In the genomic region with DNA sequence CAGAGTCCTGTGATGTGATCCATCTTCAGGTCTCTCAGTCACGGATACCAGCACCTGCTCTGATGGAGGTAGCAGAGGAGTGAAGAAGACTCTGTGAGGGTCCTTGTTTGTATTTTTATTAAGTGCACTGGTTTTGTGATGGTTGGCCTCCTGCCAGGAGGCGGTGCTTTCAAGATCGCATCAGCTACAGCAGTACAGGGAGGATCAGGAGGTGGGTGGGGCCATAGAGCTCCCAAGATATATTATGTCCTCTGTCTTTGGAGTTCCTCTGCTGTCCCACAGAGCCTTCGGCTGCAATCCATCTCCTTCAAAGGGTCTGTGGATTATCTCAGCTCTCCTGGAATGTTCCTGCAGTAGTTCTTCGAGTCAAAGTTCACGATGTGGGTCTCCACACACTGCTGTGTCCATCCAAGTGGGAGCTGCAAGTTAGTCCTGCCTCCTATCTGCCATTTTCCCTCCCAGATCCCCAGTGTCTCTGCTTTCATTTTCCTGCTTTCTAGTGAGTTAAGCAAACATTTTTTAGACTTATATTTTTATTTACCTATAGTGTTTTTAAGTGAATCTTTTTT, we compare ENCODE assay signal across 21 cellular contexts. TPM values are rescaled to one million over a fixed set of nuclear protein-coding genes. Genes with fewer than 3 reads are reported as not detected.
A peak's percentile ranks its signal among the peaks of the same experiment; 100 is the strongest.
DNase-seq lines count a peak whose midpoint lies in the region; ATAC-seq and TF ChIP-seq lines count a peak whose summit lies in the region.
"Had no signal": no experiment of that assay in that cellular context is flagged by ENCODE, and none has a peak within 500 bp of the region (broad histone marks: within the 10 kb centered on the region; RNA-seq: fewer than 3 reads in every experiment).

No MANE protein-coding gene starts in this region.

- H3K27ac ChIP-seq in A673 (ENCODE audit: low read depth, low read length, poor library complexity, severe bottlenecking) (no peak overlapping the region), GM23338 (ENCODE audit: low read depth) (no peak overlapping the region), SK-N-MC (no peak overlapping the region)
- H3K27ac ChIP-seq: C4-2B, Peyer's patch had no signal

- no TSS peak for BruUV-seq in A673 (replicated peaks; lab: Mats Ljungman, UMichigan)

- CTCF ChIA-PET in A673 (lab: Charles Lee) = no interaction called here

- H3K79me2 ChIP-seq in GM23338 (replicated peaks; ENCODE audit: insufficient read depth) = no peaks in the 10 kb centered on the region

- ATAC-seq in GM23338 (no peak), HG03571 (IDR thresholded peaks at IDR 0.05; ENCODE audit: unreplicated experiment) (no peak)
- ATAC-seq: Right ventricle myocardium inferior had no signal

- H3K9me3 ChIP-seq in A673 (ENCODE audit: low read depth, low read length, poor library complexity, severe bottlenecking) (no peaks in the 10 kb centered on the region), SK-N-MC (ENCODE audit: low read depth, low read length) (no peaks in the 10 kb centered on the region)
- H3K9me3 ChIP-seq: Peyer's patch had no signal

- H3K4me3 ChIP-seq in A673 (ENCODE audit: low read depth, low read length, poor library complexity, severe bottlenecking) = no peak overlapping the region
- no peak overlapping the region for H3K4me3 ChIP-seq in GM23338
- peak overlapping the region; percentile 61 for H3K4me3 ChIP-seq in SK-N-MC
- H3K4me3 ChIP-seq: Peyer's patch had no signal

- H3K4me2 ChIP-seq in GM23338 = no peak overlapping the region

- H3K9ac ChIP-seq in SK-N-MC (ENCODE audit: insufficient read length) = no peak overlapping the region

- peaks cover 1% of the 10 kb centered on the region for H3K27me3 Mint-ChIP-seq in GM23338 (ENCODE audit: insufficient read depth, low read depth, poor library complexity)

- no peaks in the 10 kb centered on the region for H3K36me3 ChIP-seq in A673 (ENCODE audit: insufficient read depth, low read length, poor library complexity, severe bottlenecking)
- H3K36me3 ChIP-seq in GM23338 (ENCODE audit: insufficient read depth) = no peaks in the 10 kb centered on the region
- no peaks in the 10 kb centered on the region for H3K36me3 ChIP-seq in SK-N-MC (ENCODE audit: insufficient read depth, low read length)
- H3K36me3 ChIP-seq: Peyer's patch had no signal

- peaks cover 15% of the 10 kb centered on the region for H3K27me3 ChIP-seq in A673 (replicated peaks; ENCODE audit: insufficient read depth, low read depth, low read length, poor library complexity)
- H3K27me3 ChIP-seq in GM23338 (ENCODE audit: insufficient read depth) = no peaks in the 10 kb centered on the region
- H3K27me3 ChIP-seq: Peyer's patch had no signal

- no peaks in the 10 kb centered on the region; the same call in 2 of the 3 replicates for H3K4me1 Mint-ChIP-seq in GM23338

- no peak overlapping the region for H3K4me3 Mint-ChIP-seq in GM23338

- H3K4me1 ChIP-seq in A673 (ENCODE audit: insufficient read depth, low read length, poor library complexity, severe bottlenecking) = no peaks in the 10 kb centered on the region
- H3K4me1 ChIP-seq in GM23338 (ENCODE audit: insufficient read depth) = no peaks in the 10 kb centered on the region
- H3K4me1 ChIP-seq: Peyer's patch had no signal

- H3K36me3 Mint-ChIP-seq in GM23338 (ENCODE audit: low read depth) = no peaks in the 10 kb centered on the region

- H3K9me2 ChIP-seq in GM23338 (ENCODE audit: insufficient read depth) = no peaks in the 10 kb centered on the region

- no peaks in the 10 kb centered on the region for H4K20me1 ChIP-seq in GM23338 (replicated peaks; ENCODE audit: insufficient read depth)

- no peaks in the 10 kb centered on the region for H3F3A ChIP-seq in GM23338 (replicated peaks; ENCODE audit: low read depth)

- DNase-seq in A673 (ENCODE audit: low spot score) (peak; percentile 24), GM23338 (ENCODE audit: low spot score) (no peak), SK-N-MC (ENCODE audit: low read depth, low spot score) (no peak), islet precursor cell (peak; percentile 49), NCI-H446 (lab: John Stamatoyannopoulos, UW) (no peak)
- no peak for DNase-seq in activated CD8-positive, alpha-beta memory T cell treated with anti-CD3 and anti-CD28 coated beads for 24 hours
- DNase-seq: DMS79; H7; IMR-90; Kasumi-1; MM.1S; NCI-H1092; NCI-H1436 treated with DMSO at 0.1 percent for 48 hours; NCI-H2029; NCI-H2171 treated with DMSO at 0.1 percent for 48 hours; NCI-H446 treated with DMSO at 0.1 percent for 48 hours; NK-92 treated with Interleukin-12 subunit alpha and Interleukin-12 subunit beta, amount 100 ng/mL, for 24 hours; Peyer's patch had no signal

- TF ChIP-seq CTCF in A673 (conservative IDR thresholded peaks at IDR 0.05; ENCODE audit: low read depth, low read length) (no peak), GM23338 (conservative IDR thresholded peaks at IDR 0.05; ENCODE audit: low read depth in 2 of 2) (no peak)

- peaks cover 9% of the 10 kb centered on the region; the same call in 1 of the 3 replicates for H3K9me3 Mint-ChIP-seq in GM23338

- POLR2A ChIA-PET in A673 (lab: Charles Lee; ENCODE audit: low non-redundant PET) = no interaction called here

- H2AFZ ChIP-seq in GM23338 = peak overlapping the region; percentile 5; the same call in 1 of the 2 replicates

- intact Hi-C loops in A673 (cut with micrococcal nuclease; ENCODE audit: unreplicated experiment) = no loop called here

- no peak overlapping the region for H3K27ac Mint-ChIP-seq in GM23338

TF ChIP-seq in GM23338, 12 proteins besides CTCF, POLR2A, EP300 and RAD21 (continues in another document):
- TF ChIP-seq JUNB (IDR thresholded peaks at IDR 0.05; ENCODE audit: unreplicated experiment) (no peak), STAT1 (IDR thresholded peaks at IDR 0.05; ENCODE audit: unreplicated experiment) (no peak), EZH2phosphoT487 (IDR thresholded peaks at IDR 0.05; ENCODE audit: unreplicated experiment) (no peak), EZH2 (IDR thresholded peaks at IDR 0.05; ENCODE audit: low read depth, unreplicated experiment) (no peak), NANOG (IDR thresholded peaks at IDR 0.05; ENCODE audit: borderline replicate concordance) (no peak), ZNF114 (CRISPR knock-in tag; IDR thresholded peaks at IDR 0.05) (no peak), POLR2AphosphoS5 (IDR thresholded peaks at IDR 0.05; ENCODE audit: low read depth) (no peak), ZNF331 (CRISPR knock-in tag; IDR thresholded peaks at IDR 0.05; ENCODE audit: low read depth) (no peak), CREB1 (CRISPR knock-in tag; IDR thresholded peaks at IDR 0.05; ENCODE audit: low read depth) (no peak)
- TF ChIP-seq, protein P1, sequence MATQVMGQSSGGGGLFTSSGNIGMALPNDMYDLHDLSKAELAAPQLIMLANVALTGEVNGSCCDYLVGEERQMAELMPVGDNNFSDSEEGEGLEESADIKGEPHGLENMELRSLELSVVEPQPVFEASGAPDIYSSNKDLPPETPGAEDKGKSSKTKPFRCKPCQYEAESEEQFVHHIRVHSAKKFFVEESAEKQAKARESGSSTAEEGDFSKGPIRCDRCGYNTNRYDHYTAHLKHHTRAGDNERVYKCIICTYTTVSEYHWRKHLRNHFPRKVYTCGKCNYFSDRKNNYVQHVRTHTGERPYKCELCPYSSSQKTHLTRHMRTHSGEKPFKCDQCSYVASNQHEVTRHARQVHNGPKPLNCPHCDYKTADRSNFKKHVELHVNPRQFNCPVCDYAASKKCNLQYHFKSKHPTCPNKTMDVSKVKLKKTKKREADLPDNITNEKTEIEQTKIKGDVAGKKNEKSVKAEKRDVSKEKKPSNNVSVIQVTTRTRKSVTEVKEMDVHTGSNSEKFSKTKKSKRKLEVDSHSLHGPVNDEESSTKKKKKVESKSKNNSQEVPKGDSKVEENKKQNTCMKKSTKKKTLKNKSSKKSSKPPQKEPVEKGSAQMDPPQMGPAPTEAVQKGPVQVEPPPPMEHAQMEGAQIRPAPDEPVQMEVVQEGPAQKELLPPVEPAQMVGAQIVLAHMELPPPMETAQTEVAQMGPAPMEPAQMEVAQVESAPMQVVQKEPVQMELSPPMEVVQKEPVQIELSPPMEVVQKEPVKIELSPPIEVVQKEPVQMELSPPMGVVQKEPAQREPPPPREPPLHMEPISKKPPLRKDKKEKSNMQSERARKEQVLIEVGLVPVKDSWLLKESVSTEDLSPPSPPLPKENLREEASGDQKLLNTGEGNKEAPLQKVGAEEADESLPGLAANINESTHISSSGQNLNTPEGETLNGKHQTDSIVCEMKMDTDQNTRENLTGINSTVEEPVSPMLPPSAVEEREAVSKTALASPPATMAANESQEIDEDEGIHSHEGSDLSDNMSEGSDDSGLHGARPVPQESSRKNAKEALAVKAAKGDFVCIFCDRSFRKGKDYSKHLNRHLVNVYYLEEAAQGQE (IDR thresholded peaks at IDR 0.05; ENCODE audit: unreplicated experiment) = no peak
- TF ChIP-seq, protein P2, sequence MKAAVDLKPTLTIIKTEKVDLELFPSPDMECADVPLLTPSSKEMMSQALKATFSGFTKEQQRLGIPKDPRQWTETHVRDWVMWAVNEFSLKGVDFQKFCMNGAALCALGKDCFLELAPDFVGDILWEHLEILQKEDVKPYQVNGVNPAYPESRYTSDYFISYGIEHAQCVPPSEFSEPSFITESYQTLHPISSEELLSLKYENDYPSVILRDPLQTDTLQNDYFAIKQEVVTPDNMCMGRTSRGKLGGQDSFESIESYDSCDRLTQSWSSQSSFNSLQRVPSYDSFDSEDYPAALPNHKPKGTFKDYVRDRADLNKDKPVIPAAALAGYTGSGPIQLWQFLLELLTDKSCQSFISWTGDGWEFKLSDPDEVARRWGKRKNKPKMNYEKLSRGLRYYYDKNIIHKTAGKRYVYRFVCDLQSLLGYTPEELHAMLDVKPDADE (IDR thresholded peaks at IDR 0.05) = no peak

RNA-seq across cellular contexts. Expression of a gene that starts 54.7 kb away (rescaled TPM):
- total RNA-seq in A673 (2021) = 49.4 and 50.7 TPM in 2 replicates
- 33.9 and 36.6 TPM in 2 replicates for total RNA-seq in GM23338 (2014; rRNA removed; shearing (Covaris generic))
- polyA plus RNA-seq in GM23338 (2016; fragmentation: Nextera tagmentation; extraction: Ambion mirVana) = 26.2 and 28.7 TPM in 2 replicates

Comparison
In these comparisons a context has a peak if more than half of its experiments do, and no peak if none do; other contexts are left out.
1. DNase-seq: peak in A673 (single experiment) and islet precursor cell (single experiment); none in GM23338 (single experiment), SK-N-MC (single experiment), activated CD8-positive, alpha-beta memory T cell treated with anti-CD3 and anti-CD28 coated beads for 24 hours (single experiment) and NCI-H446 (0 of 2).